Comparison of ENCODE assay signal across 25 cellular contexts in genomic region chr1:162736184-162736583, GRCh38.
"Had no signal": no experiment of that assay in that cellular context is flagged by ENCODE, and none has a peak within 500 bp of the region (broad histone marks: within the 10 kb centered on the region; RNA-seq: fewer than 3 reads in every experiment).

No MANE protein-coding gene starts in this region.

- H3K27ac ChIP-seq: brain microvascular endothelial cell, dorsolateral prefrontal cortex, left ventricle myocardium inferior, parathyroid adenoma, psoas muscle, testis, vagina had no signal

- H3K9ac ChIP-seq: parathyroid adenoma had no signal

- H3K4me1 Mint-ChIP-seq: activated CD4-positive, alpha-beta T cell treated with anti-CD3 and anti-CD28 coated beads for 36 hours; stimulated activated naive B cell treated with anti-CD40 and anti-IgM and Interleukin-4, amounts not matched to agents 10 μg/mL and 1 μg/mL and 100 μg/mL, for 72 hours had no signal

- H3K27me3 ChIP-seq: brain microvascular endothelial cell, dorsolateral prefrontal cortex, testis, vagina had no signal

- H3K9me3 Mint-ChIP-seq: activated T-cell treated with anti-CD3 and anti-CD28 coated beads, Interleukin-2, amount 50 U/mL, for 72 hours; type B pancreatic cell had no signal

- DNase-seq: activated CD4-positive, alpha-beta T cell treated with anti-CD3 and anti-CD28 coated beads for 36 hours; activated CD4-positive, alpha-beta T cell treated with anti-CD3 and anti-CD28 coated beads, Interleukin-2, amount 50 U/mL, for 4 hours; activated CD4-positive, CD25-positive, alpha-beta regulatory T cell; activated naive CD4-positive, alpha-beta T cell treated with Interleukin-2 at 50 U/mL for 16 hours; activated T-cell treated with anti-CD3 and anti-CD28 coated beads for 4 hours; activated T-cell treated with anti-CD3 and anti-CD28 coated beads, Interleukin-2, amount 50 U/mL, for 72 hours; brain microvascular endothelial cell; dorsolateral prefrontal cortex; effector memory CD4-positive, alpha-beta T cell; left ventricle myocardium inferior; mesendoderm; nucleus accumbens; psoas muscle; stimulated activated CD4-positive, alpha-beta T cell treated with anti-CD3 and anti-CD28 coated beads, Interleukin-1b, Interleukin-23, amount 100 ng/mL, for 48 hours; stimulated activated naive B cell treated with anti-CD40 and anti-IgM and Interleukin-4, amounts not matched to agents 10 μg/mL and 1 μg/mL and 100 μg/mL, for 72 hours; testis had no signal

- FAIRE-seq: frontal cortex, islet of Langerhans had no signal

- H3K36me3 ChIP-seq: left ventricle myocardium inferior, vagina had no signal

- H3K4me3 Mint-ChIP-seq: activated CD4-positive, alpha-beta T cell treated with anti-CD3 and anti-CD28 coated beads for 36 hours; activated naive CD8-positive, alpha-beta T cell; activated T-cell treated with anti-CD3 and anti-CD28 coated beads, Interleukin-2, amount 50 U/mL, for 72 hours; stimulated activated naive B cell treated with anti-CD40 and anti-IgM and Interleukin-4, amounts not matched to agents 10 μg/mL and 1 μg/mL and 100 μg/mL, for 72 hours; type B pancreatic cell had no signal

- H3K9me3 ChIP-seq: left ventricle myocardium inferior, psoas muscle, testis, vagina had no signal

- H3K27me3 Mint-ChIP-seq: activated naive CD8-positive, alpha-beta T cell; type B pancreatic cell had no signal

- H3K4me1 ChIP-seq: parathyroid adenoma, psoas muscle had no signal

- H3K27ac Mint-ChIP-seq: activated CD4-positive, alpha-beta T cell treated with anti-CD3 and anti-CD28 coated beads for 36 hours; activated naive CD8-positive, alpha-beta T cell; activated T-cell treated with anti-CD3 and anti-CD28 coated beads, Interleukin-2, amount 50 U/mL, for 72 hours; stimulated activated naive B cell treated with anti-CD40 and anti-IgM and Interleukin-4, amounts not matched to agents 10 μg/mL and 1 μg/mL and 100 μg/mL, for 72 hours; type B pancreatic cell had no signal

- H3K4me3 ChIP-seq: coronary artery, dorsolateral prefrontal cortex, left ventricle myocardium inferior, lung, psoas muscle, smooth muscle cell, testis, vagina had no signal

- H3K36me3 Mint-ChIP-seq: activated naive CD8-positive, alpha-beta T cell; stimulated activated naive B cell treated with anti-CD40 and anti-IgM and Interleukin-4, amounts not matched to agents 10 μg/mL and 1 μg/mL and 100 μg/mL, for 72 hours had no signal

- ATAC-seq: activated CD4-positive, alpha-beta T cell treated with anti-CD3 and anti-CD28 coated beads for 36 hours; activated T-cell treated with anti-CD3 and anti-CD28 coated beads, Interleukin-2, amount 50 U/mL, for 72 hours; psoas muscle had no signal
